ENCODE assay signal across 8 cellular contexts in genomic region chrX:134460005-134460860, GRCh38. TPM values are rescaled to one million over a fixed set of nuclear protein-coding genes. Genes with fewer than 3 reads are reported as not detected.
DNase-seq lines count a peak whose midpoint lies in the region; ATAC-seq and TF ChIP-seq lines count a peak whose summit lies in the region.

TSS of gene HPRT1 (plus strand) at chrX:134460165. CDS start at chrX:134460312, 147 bp downstream.

- H3K79me2 ChIP-seq in neural cell (replicated peaks; ENCODE audit: insufficient read depth, low read length): peaks cover 4% of the 10 kb centered on the region

- DNase-seq in DMS153 treated with DMSO at 0.1 percent for 48 hours (lab: John Stamatoyannopoulos, UW; ENCODE audit: unreplicated experiment): peak; percentile 81
- DNase-seq in KBM-7: peak; percentile 88
- DNase-seq in RWPE2 (ENCODE audit: low spot score): peak; percentile 73
- peak; percentile 75 for DNase-seq in activated effector memory CD4-positive, alpha-beta T cell treated with Interleukin-2 at 50 U/mL for 16 hours
- peak; percentile 46 for DNase-seq in fibroblast of the conjunctiva (ENCODE audit: low read depth)

- H3K27ac ChIP-seq in RWPE2 (ENCODE audit: poor library complexity, severe bottlenecking) (peak within 1 kb of the TSS; percentile 58), neural cell (ENCODE audit: low read length) (peak within 1 kb of the TSS; percentile 44)

- H3K27ac Mint-ChIP-seq in stimulated activated naive CD8-positive, alpha-beta T cell treated with anti-CD3 and anti-CD28 coated beads, Interleukin-15, Interleukin-2, amounts not matched to agents 100 ng/mL and 50 ng/mL, for 24 hours: peak within 1 kb of the TSS; percentile 88

- peaks cover 13% of the 10 kb centered on the region for H3K4me1 Mint-ChIP-seq in stimulated activated naive CD8-positive, alpha-beta T cell treated with anti-CD3 and anti-CD28 coated beads, Interleukin-15, Interleukin-2, amounts not matched to agents 100 ng/mL and 50 ng/mL, for 24 hours (ENCODE audit: low read depth)

- H3K36me3 ChIP-seq in RWPE2 (ENCODE audit: low read depth): peaks cover 7% of the 10 kb centered on the region; the same call in 1 of the 2 replicates
- H3K36me3 ChIP-seq in neural cell (ENCODE audit: insufficient read depth, low read length): no peaks in the 10 kb centered on the region

- peaks cover 8% of the 10 kb centered on the region for H3K36me3 Mint-ChIP-seq in stimulated activated naive CD8-positive, alpha-beta T cell treated with anti-CD3 and anti-CD28 coated beads, Interleukin-15, Interleukin-2, amounts not matched to agents 100 ng/mL and 50 ng/mL, for 24 hours (ENCODE audit: low read depth)

- H3F3A ChIP-seq in neural cell (ENCODE audit: insufficient read depth, low read length, poor library complexity, severe bottlenecking): no peaks in the 10 kb centered on the region

- no peaks in the 10 kb centered on the region for H3K9me2 ChIP-seq in neural cell (ENCODE audit: insufficient read depth, low read length)

- H3K9me3 ChIP-seq in RWPE2 (ENCODE audit: severe bottlenecking): no peaks in the 10 kb centered on the region
- H3K9me3 ChIP-seq in neural cell (ENCODE audit: low read length): no peaks in the 10 kb centered on the region

- peak within 1 kb of the TSS; percentile 90 for H3K4me3 Mint-ChIP-seq in stimulated activated naive CD8-positive, alpha-beta T cell treated with anti-CD3 and anti-CD28 coated beads, Interleukin-15, Interleukin-2, amounts not matched to agents 100 ng/mL and 50 ng/mL, for 24 hours

- H2AFZ ChIP-seq in neural cell (ENCODE audit: low read depth, low read length): peak within 1 kb of the TSS; percentile 8

- H3K4me1 ChIP-seq in RWPE2 (ENCODE audit: insufficient read depth, poor library complexity, severe bottlenecking): no peaks in the 10 kb centered on the region

- peak within 1 kb of the TSS; percentile 25 for H3K4me2 ChIP-seq in neural cell (ENCODE audit: low read length)

- no peak for TF ChIP-seq CTCF in RWPE2 (IDR thresholded peaks at IDR 0.05; ENCODE audit: poor library complexity, severe bottlenecking)
- no peak for TF ChIP-seq CTCF in neural cell (IDR thresholded peaks at IDR 0.05; ENCODE audit: poor library complexity, severe bottlenecking)

- H3K9me3 Mint-ChIP-seq in stimulated activated naive CD8-positive, alpha-beta T cell treated with anti-CD3 and anti-CD28 coated beads, Interleukin-15, Interleukin-2, amounts not matched to agents 100 ng/mL and 50 ng/mL, for 24 hours: no peaks in the 10 kb centered on the region

- TF ChIP-seq RAD21 in neural cell (conservative IDR thresholded peaks at IDR 0.05): no peak

- H3K4me3 ChIP-seq in RWPE2 (ENCODE audit: severe bottlenecking): peak within 1 kb of the TSS; percentile 97
- peak within 1 kb of the TSS; percentile 70 for H3K4me3 ChIP-seq in neural cell (ENCODE audit: low read length)

- peak; percentile 91 for ATAC-seq in GM21576 (IDR thresholded peaks at IDR 0.05; ENCODE audit: unreplicated experiment)
- ATAC-seq in RWPE2 (ENCODE audit: low read depth): peak; percentile 87

- peak; percentile 15 for TF ChIP-seq EP300 in neural cell (conservative IDR thresholded peaks at IDR 0.05; ENCODE audit: poor library complexity, severe bottlenecking)

- H3K27me3 Mint-ChIP-seq in stimulated activated naive CD8-positive, alpha-beta T cell treated with anti-CD3 and anti-CD28 coated beads, Interleukin-15, Interleukin-2, amounts not matched to agents 100 ng/mL and 50 ng/mL, for 24 hours: no peaks in the 10 kb centered on the region

- H3K27me3 ChIP-seq in RWPE2 (ENCODE audit: insufficient read depth, poor library complexity, severe bottlenecking) (no peaks in the 10 kb centered on the region), neural cell (ENCODE audit: insufficient read depth, low read depth, low read length) (no peaks in the 10 kb centered on the region)

- peak within 1 kb of the TSS; percentile 64 for H3K9ac ChIP-seq in neural cell (ENCODE audit: low read length)

- in situ Hi-C loops in KBM-7 (cut with MboI; ENCODE audit: low pct_unique_long_range_greater_than_20kb, low sequenced_read_pairs): no loop called here

- H4K20me1 ChIP-seq in neural cell (ENCODE audit: insufficient read depth): no peaks in the 10 kb centered on the region

TF ChIP-seq in neural cell, 6 proteins besides CTCF, POLR2A, EP300 and RAD21:
- TF ChIP-seq POLR2AphosphoS5 (IDR thresholded peaks at IDR 0.05) (peak; percentile 40), REST (IDR thresholded peaks at IDR 0.05; ENCODE audit: borderline replicate concordance) (no peak), SMC3 (conservative IDR thresholded peaks at IDR 0.05; ENCODE audit: poor library complexity) (no peak), TAF1 (IDR thresholded peaks at IDR 0.05; ENCODE audit: low read depth) (no peak), MXI1 (conservative IDR thresholded peaks at IDR 0.05; ENCODE audit: poor library complexity, severe bottlenecking) (peak; percentile 76), EZH2 (IDR thresholded peaks at IDR 0.05; ENCODE audit: borderline replicate concordance, insufficient read depth, low read length, poor library complexity, severe bottlenecking) (no peak)

RNA-seq across cellular contexts. Expression of gene HPRT1, which starts in this region (rescaled TPM):
- 10.1 and 13.2 TPM in 2 replicates for polyA plus RNA-seq in neural cell
- polyA minus RNA-seq in neural cell: 8.6 and 13.4 TPM in 2 replicates

Comparison
In these comparisons a context has a peak if more than half of its experiments do, and no peak if none do; other contexts are left out.
1. Peak in every context shown above with its lines: DNase-seq, ATAC-seq, H3K4me3 ChIP-seq and H3K27ac ChIP-seq.